ENCODE assay signal across 16 cellular contexts in the genomic region with DNA sequence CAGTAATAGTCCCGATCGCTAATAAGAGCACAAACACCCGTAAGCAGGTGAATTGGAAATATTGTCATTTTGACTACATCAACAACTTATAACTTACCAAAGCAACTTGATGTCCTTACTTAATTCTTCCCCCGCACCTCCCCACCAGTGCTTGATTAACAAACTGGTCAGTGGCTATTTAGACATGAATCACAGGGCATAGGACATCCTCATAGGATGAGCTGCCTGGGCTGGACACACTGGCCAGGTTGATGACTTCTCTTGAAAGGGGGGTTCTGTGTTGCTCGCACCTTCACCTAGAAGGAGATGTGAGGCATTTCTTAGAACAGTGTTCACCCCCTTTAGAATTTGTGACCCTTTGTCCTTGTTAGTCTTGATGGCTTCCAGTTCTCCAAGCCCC.
DNase-seq lines count a peak whose midpoint lies in the region; ATAC-seq, FAIRE-seq and TF ChIP-seq lines count a peak whose summit lies in the region.
"Had no signal": no experiment of that assay in that cellular context is flagged by ENCODE, and none has a peak within 500 bp of the region (broad histone marks: within the 10 kb centered on the region; RNA-seq: fewer than 3 reads in every experiment).

No MANE protein-coding gene starts in this region.

- H3K4me2 ChIP-seq in A549 = peak overlapping the region; percentile 62; the same call in 2 of the 3 replicates
- H3K4me2 ChIP-seq: BLaER1 treated with 17β-estradiol and CSF1 and Interleukin-3, amounts not matched to agents 10 nM and 100 nM had no signal

- ATAC-seq in A549 (peak in 1 of 2 experiments; percentile 55; a peak in 3 of 6 replicates), left lobe of liver (peak; percentile 50)

- TF ChIP-seq EP300 in A549 (IDR thresholded peaks at IDR 0.05) = no peak

- no peak for TF ChIP-seq RAD21 in A549 (conservative IDR thresholded peaks at IDR 0.05 in 1 of 2, IDR thresholded peaks at IDR 0.05 in 1 of 2)

- no peaks in the 10 kb centered on the region for H3K9me3 ChIP-seq in A549

- DNase-seq in A549 (ENCODE audit: low read depth in 1 of 2, low spot score in 1 of 2) (no peak), left lobe of liver (ENCODE audit: low spot score) (no peak), progenitor cell of endocrine pancreas (ENCODE audit: low spot score, unreplicated experiment) (no peak), NCI-H128 (lab: John Stamatoyannopoulos, UW; ENCODE audit: unreplicated experiment) (no peak), GM10248 (ENCODE audit: extremely low spot score) (no peak), coronary artery (ENCODE audit: low spot score) (no peak), cerebellar cortex (ENCODE audit: low spot score) (no peak)
- DNase-seq: CD4-positive, CD25-positive, alpha-beta regulatory T cell; DMS53; GF-D8; GOT3; HCEC 1CT had no signal

- peak; percentile 65 for FAIRE-seq in A549 (lab: Jason Lieb, UNC)

- peaks cover 62% of the 10 kb centered on the region for H3K4me1 ChIP-seq in A549

- no peak overlapping the region for H3K4me3 Mint-ChIP-seq in progenitor cell of endocrine pancreas (ENCODE audit: low read depth)
- H3K4me3 Mint-ChIP-seq: CD4-positive, CD25-positive, alpha-beta regulatory T cell; IgD-negative memory B cell had no signal

- peaks cover 2% of the 10 kb centered on the region for H3K36me3 Mint-ChIP-seq in progenitor cell of endocrine pancreas (ENCODE audit: insufficient read depth)
- H3K36me3 Mint-ChIP-seq: CD4-positive, CD25-positive, alpha-beta regulatory T cell had no signal

- no peak overlapping the region for H3K4me3 ChIP-seq in A549
- H3K4me3 ChIP-seq in coronary artery = no peak overlapping the region
- H3K4me3 ChIP-seq: BLaER1 treated with 17β-estradiol and CSF1 and Interleukin-3, amounts not matched to agents 10 nM and 100 nM had no signal

- H3K9me3 Mint-ChIP-seq in progenitor cell of endocrine pancreas (ENCODE audit: low read depth) = no peaks in the 10 kb centered on the region
- H3K9me3 Mint-ChIP-seq: CD4-positive, CD25-positive, alpha-beta regulatory T cell had no signal

- WGBS in A549 (ENCODE audit: missing lambda C conversion rate) = 93% methylated on average over 5 of the region's 5 CpGs

- CTCF ChIA-PET in A549 (lab: Yijun Ruan, JAX) = no interaction called here
- CTCF ChIA-PET in GM10248 (lab: Yijun Ruan, JAX) = no interaction called here

- POLR2A ChIA-PET in A549 (lab: Yijun Ruan, JAX) (no interaction called here), GM10248 (lab: Yijun Ruan, JAX) (no interaction called here)

- H3K4me1 Mint-ChIP-seq in progenitor cell of endocrine pancreas (ENCODE audit: low read depth) = peaks cover 57% of the 10 kb centered on the region
- H3K4me1 Mint-ChIP-seq: CD4-positive, CD25-positive, alpha-beta regulatory T cell had no signal

- peak overlapping the region; percentile 82 for H3K27ac Mint-ChIP-seq in progenitor cell of endocrine pancreas
- H3K27ac Mint-ChIP-seq: CD4-positive, CD25-positive, alpha-beta regulatory T cell; IgD-negative memory B cell had no signal

- no peak for TF ChIP-seq POLR2A in A549 (IDR thresholded peaks at IDR 0.05; ENCODE audit: low read length)

- no peaks in the 10 kb centered on the region for H3K27me3 Mint-ChIP-seq in progenitor cell of endocrine pancreas

- H3K27ac ChIP-seq in A549 (peak overlapping the region; percentile 28 to 62; a peak in 2 of 6 replicates), VCaP (peak overlapping the region; percentile 69), coronary artery (peak overlapping the region in 1 of 2 donors; percentile 13)
- H3K27ac ChIP-seq: 22Rv1; BLaER1 treated with 17β-estradiol and CSF1 and Interleukin-3, amounts not matched to agents 10 nM and 100 nM had no signal

- no peak for TF ChIP-seq CTCF in A549 (IDR thresholded peaks at IDR 0.05)
- no peak for TF ChIP-seq CTCF in VCaP (conservative IDR thresholded peaks at IDR 0.05)
- no peak for TF ChIP-seq CTCF in progenitor cell of endocrine pancreas (IDR thresholded peaks at IDR 0.05; ENCODE audit: unreplicated experiment)
- no peak for TF ChIP-seq CTCF in GM10248 (IDR thresholded peaks at IDR 0.05; ENCODE audit: control extremely low read depth, extremely low read depth, low read depth, missing control alignments)
- no peak for TF ChIP-seq CTCF in coronary artery (IDR thresholded peaks at IDR 0.05)

TF ChIP-seq in A549, 52 proteins besides CTCF, POLR2A, EP300 and RAD21:
- no peak for TF ChIP-seq MAFK (IDR thresholded peaks at IDR 0.05; ENCODE audit: partially characterized antibody)
- no peak for TF ChIP-seq KDM5A (IDR thresholded peaks at IDR 0.05)
- no peak for TF ChIP-seq ESRRA (IDR thresholded peaks at IDR 0.05; ENCODE audit: borderline replicate concordance, low read length)
- no peak for TF ChIP-seq FOXS1 (CRISPR knock-in tag; IDR thresholded peaks at IDR 0.05)
- no peak for TF ChIP-seq GATA3 (IDR thresholded peaks at IDR 0.05; ENCODE audit: borderline replicate concordance)
- TF ChIP-seq CHD4 (IDR thresholded peaks at IDR 0.05; ENCODE audit: borderline replicate concordance) = no peak
- no peak for TF ChIP-seq NPAS2 (CRISPR knock-in tag; IDR thresholded peaks at IDR 0.05; ENCODE audit: borderline replicate concordance)
- TF ChIP-seq CEBPB (IDR thresholded peaks at IDR 0.05) = no peak
- no peak for TF ChIP-seq SMC3 (IDR thresholded peaks at IDR 0.05)
- no peak for TF ChIP-seq POLR2AphosphoS2 (conservative IDR thresholded peaks at IDR 0.05; ENCODE audit: low read length)
- no peak for TF ChIP-seq RCOR1 (IDR thresholded peaks at IDR 0.05; ENCODE audit: low read depth, low read length)
- TF ChIP-seq, protein P1, sequence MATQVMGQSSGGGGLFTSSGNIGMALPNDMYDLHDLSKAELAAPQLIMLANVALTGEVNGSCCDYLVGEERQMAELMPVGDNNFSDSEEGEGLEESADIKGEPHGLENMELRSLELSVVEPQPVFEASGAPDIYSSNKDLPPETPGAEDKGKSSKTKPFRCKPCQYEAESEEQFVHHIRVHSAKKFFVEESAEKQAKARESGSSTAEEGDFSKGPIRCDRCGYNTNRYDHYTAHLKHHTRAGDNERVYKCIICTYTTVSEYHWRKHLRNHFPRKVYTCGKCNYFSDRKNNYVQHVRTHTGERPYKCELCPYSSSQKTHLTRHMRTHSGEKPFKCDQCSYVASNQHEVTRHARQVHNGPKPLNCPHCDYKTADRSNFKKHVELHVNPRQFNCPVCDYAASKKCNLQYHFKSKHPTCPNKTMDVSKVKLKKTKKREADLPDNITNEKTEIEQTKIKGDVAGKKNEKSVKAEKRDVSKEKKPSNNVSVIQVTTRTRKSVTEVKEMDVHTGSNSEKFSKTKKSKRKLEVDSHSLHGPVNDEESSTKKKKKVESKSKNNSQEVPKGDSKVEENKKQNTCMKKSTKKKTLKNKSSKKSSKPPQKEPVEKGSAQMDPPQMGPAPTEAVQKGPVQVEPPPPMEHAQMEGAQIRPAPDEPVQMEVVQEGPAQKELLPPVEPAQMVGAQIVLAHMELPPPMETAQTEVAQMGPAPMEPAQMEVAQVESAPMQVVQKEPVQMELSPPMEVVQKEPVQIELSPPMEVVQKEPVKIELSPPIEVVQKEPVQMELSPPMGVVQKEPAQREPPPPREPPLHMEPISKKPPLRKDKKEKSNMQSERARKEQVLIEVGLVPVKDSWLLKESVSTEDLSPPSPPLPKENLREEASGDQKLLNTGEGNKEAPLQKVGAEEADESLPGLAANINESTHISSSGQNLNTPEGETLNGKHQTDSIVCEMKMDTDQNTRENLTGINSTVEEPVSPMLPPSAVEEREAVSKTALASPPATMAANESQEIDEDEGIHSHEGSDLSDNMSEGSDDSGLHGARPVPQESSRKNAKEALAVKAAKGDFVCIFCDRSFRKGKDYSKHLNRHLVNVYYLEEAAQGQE (IDR thresholded peaks at IDR 0.05) = no peak
- TF ChIP-seq HOXA7 (CRISPR knock-in tag; IDR thresholded peaks at IDR 0.05) = no peak
- TF ChIP-seq EHMT2 (IDR thresholded peaks at IDR 0.05; ENCODE audit: low read depth) = no peak
- TF ChIP-seq, protein P2, sequence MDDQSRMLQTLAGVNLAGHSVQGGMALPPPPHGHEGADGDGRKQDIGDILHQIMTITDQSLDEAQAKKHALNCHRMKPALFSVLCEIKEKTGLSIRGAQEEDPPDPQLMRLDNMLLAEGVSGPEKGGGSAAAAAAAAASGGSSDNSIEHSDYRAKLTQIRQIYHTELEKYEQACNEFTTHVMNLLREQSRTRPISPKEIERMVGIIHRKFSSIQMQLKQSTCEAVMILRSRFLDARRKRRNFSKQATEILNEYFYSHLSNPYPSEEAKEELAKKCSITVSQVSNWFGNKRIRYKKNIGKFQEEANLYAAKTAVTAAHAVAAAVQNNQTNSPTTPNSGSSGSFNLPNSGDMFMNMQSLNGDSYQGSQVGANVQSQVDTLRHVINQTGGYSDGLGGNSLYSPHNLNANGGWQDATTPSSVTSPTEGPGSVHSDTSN (IDR thresholded peaks at IDR 0.05) = no peak
- no peak for TF ChIP-seq ZFP36 (IDR thresholded peaks at IDR 0.05; ENCODE audit: borderline replicate concordance, partially characterized antibody)
- no peak for TF ChIP-seq ZSCAN20 (CRISPR knock-in tag; IDR thresholded peaks at IDR 0.05)
